Comparison of ENCODE assay signal across 20 cellular contexts in the genomic region with DNA sequence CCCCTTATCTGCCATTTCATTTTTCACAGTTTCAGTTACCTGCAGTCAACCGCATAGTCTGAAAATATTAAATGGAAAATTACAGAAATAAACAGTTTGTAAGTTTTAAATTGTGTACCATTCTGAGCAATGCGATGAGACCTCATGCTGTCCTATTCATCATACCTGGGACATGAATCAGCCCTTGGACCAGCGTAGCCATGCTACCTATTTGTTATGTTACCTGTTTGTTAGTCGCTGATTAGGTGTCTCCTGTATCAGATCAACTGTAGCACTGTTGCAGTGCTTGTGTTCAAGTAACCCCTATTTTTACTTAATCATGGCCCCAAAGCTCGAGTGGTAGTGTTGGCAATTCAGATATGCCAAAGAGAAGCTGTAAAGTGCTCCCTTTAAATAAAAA.
DNase-seq lines count a peak whose midpoint lies in the region; ATAC-seq and TF ChIP-seq lines count a peak whose summit lies in the region.
"Had no signal": no experiment of that assay in that cellular context is flagged by ENCODE, and none has a peak within 500 bp of the region (broad histone marks: within the 10 kb centered on the region; RNA-seq: fewer than 3 reads in every experiment).

No MANE protein-coding gene starts in this region.

- TF ChIP-seq CTCF in WTC11 (IDR thresholded peaks at IDR 0.05) (no peak), foreskin keratinocyte (conservative IDR thresholded peaks at IDR 0.05) (no peak)

- no peaks in the 10 kb centered on the region for H3K9me3 Mint-ChIP-seq in WTC11

- H4K5ac ChIP-seq in mesendoderm (ENCODE audit: low read length), result no peak overlapping the region

- no peaks in the 10 kb centered on the region for H3K27me3 Mint-ChIP-seq in WTC11 (ENCODE audit: low read depth)
- H3K27me3 Mint-ChIP-seq: CD4-positive, CD25-positive, alpha-beta regulatory T cell; CD8-positive, alpha-beta memory T cell had no signal

- POLR2A ChIA-PET in WTC11 (lab: Charles Lee), result no interaction called here

- no peak overlapping the region for H3K4me3 ChIP-seq in mesendoderm (ENCODE audit: low read length)
- H3K4me3 ChIP-seq: GM12878 had no signal

- no peak overlapping the region for H3K18ac ChIP-seq in mesendoderm (ENCODE audit: low read length)

- H4K8ac ChIP-seq in mesendoderm (ENCODE audit: low read depth, low read length), result no peak overlapping the region

- peaks cover 8% of the 10 kb centered on the region for H3K4me1 Mint-ChIP-seq in WTC11
- H3K4me1 Mint-ChIP-seq: CD4-positive, CD25-positive, alpha-beta regulatory T cell; CD8-positive, alpha-beta memory T cell had no signal

- peak overlapping the region; percentile 5; the same call in 1 of the 2 replicates for H3K27ac Mint-ChIP-seq in WTC11
- H3K27ac Mint-ChIP-seq: CD4-positive, CD25-positive, alpha-beta regulatory T cell; CD8-positive, alpha-beta memory T cell; HFFc6 had no signal

- ATAC-seq in WTC11 (peak; percentile 65; the same call in 1 of the 2 replicates), foreskin keratinocyte (peak; percentile 21)
- ATAC-seq: GM12878 had no signal

- DNase-seq in WTC11 (ENCODE audit: low spot score) (no peak), foreskin keratinocyte (peak in 1 of 2 donors; percentile 5), mesendoderm (peak; percentile 59), NCI-H1048 (lab: John Stamatoyannopoulos, UW) (no peak), NCI-H1092 treated with DMSO at 0.1 percent for 48 hours (lab: John Stamatoyannopoulos, UW) (no peak)
- no peak for DNase-seq in activated CD4-positive, alpha-beta T cell treated with anti-CD3 and anti-CD28 coated beads for 4 hours
- DNase-seq: ACHN; BE2C; C1 segment of cervical spinal cord; CD4-positive, CD25-positive, alpha-beta regulatory T cell; CD8-positive, alpha-beta memory T cell; COR-L47; DMS 273 treated with DMSO at 0.1 percent for 48 hours; DND-41; EL; HCEC 1CT; HFFc6; IMR-90 had no signal

- H3K36me3 Mint-ChIP-seq in WTC11, result no peaks in the 10 kb centered on the region
- H3K36me3 Mint-ChIP-seq: CD4-positive, CD25-positive, alpha-beta regulatory T cell; CD8-positive, alpha-beta memory T cell had no signal

- H3K23ac ChIP-seq in mesendoderm (ENCODE audit: low read length), result no peak overlapping the region

- H3K79me2 ChIP-seq in mesendoderm (ENCODE audit: control insufficient read depth, insufficient read depth, low read length), result no peaks in the 10 kb centered on the region

- CTCF ChIA-PET in WTC11 (lab: Charles Lee), result interaction anchor here (1.4 kb wide), 1 partner anchor 322 kb away, joined by 3 read pairs; no protein-coding TSS in a partner anchor

- no peak overlapping the region for H2BK5ac ChIP-seq in mesendoderm (ENCODE audit: low read length)

- H2BK15ac ChIP-seq in mesendoderm (replicated peaks; ENCODE audit: low read depth), result peak overlapping the region; percentile 64

- H3K4me1 ChIP-seq in foreskin keratinocyte (no peaks in the 10 kb centered on the region), mesendoderm (ENCODE audit: control insufficient read depth, low read depth, low read length) (no peaks in the 10 kb centered on the region)
- H3K4me1 ChIP-seq: BE2C had no signal

- no peaks in the 10 kb centered on the region for H3K36me3 ChIP-seq in mesendoderm (ENCODE audit: control insufficient read depth, insufficient read depth, low read length)
- H3K36me3 ChIP-seq: BE2C had no signal

- H3K4ac ChIP-seq in mesendoderm (ENCODE audit: low read depth, low read length), result no peak overlapping the region

- no peaks in the 10 kb centered on the region for H3K79me1 ChIP-seq in mesendoderm (ENCODE audit: low read length)

- H3K9ac ChIP-seq in mesendoderm (ENCODE audit: low read length), result no peak overlapping the region

- H3K27me3 ChIP-seq in foreskin keratinocyte (no peaks in the 10 kb centered on the region), mesendoderm (ENCODE audit: insufficient read depth, low read length, poor library complexity) (no peaks in the 10 kb centered on the region)
- H3K27me3 ChIP-seq: BE2C had no signal

- no peak overlapping the region for H2AK5ac ChIP-seq in mesendoderm (ENCODE audit: low read length)

- H3K56ac ChIP-seq in mesendoderm (ENCODE audit: low read length), result no peak overlapping the region

- H2BK120ac ChIP-seq in mesendoderm (ENCODE audit: low read depth, low read length), result no peak overlapping the region

- WGBS in mesendoderm (ENCODE audit: extremely low coverage, insufficient coverage, low lambda C conversion rate), result no CpG with 5 or more reads among the region's 5 CpGs

- H3K27ac ChIP-seq in foreskin keratinocyte (no peak overlapping the region), mesendoderm (ENCODE audit: low read depth, low read length) (no peak overlapping the region)
- H3K27ac ChIP-seq: HL-60 had no signal

- H3K4me3 Mint-ChIP-seq in WTC11, result no peak overlapping the region
- H3K4me3 Mint-ChIP-seq: CD4-positive, CD25-positive, alpha-beta regulatory T cell; CD8-positive, alpha-beta memory T cell; HFFc6 had no signal

- H3K4me2 ChIP-seq in mesendoderm (ENCODE audit: low read length), result no peak overlapping the region

TF ChIP-seq in WTC11, 78 proteins besides CTCF, POLR2A, EP300 and RAD21 (continues in another document):
- TF ChIP-seq NR2C2 (CRISPR knock-in tag; IDR thresholded peaks at IDR 0.05) (no peak), RORB (CRISPR knock-in tag; IDR thresholded peaks at IDR 0.05) (no peak), USF2 (CRISPR knock-in tag; IDR thresholded peaks at IDR 0.05) (no peak), ZNF263 (CRISPR knock-in tag; IDR thresholded peaks at IDR 0.05; ENCODE audit: low read depth) (no peak), FOXJ3 (CRISPR knock-in tag; IDR thresholded peaks at IDR 0.05; ENCODE audit: borderline replicate concordance) (no peak), E2F4 (CRISPR knock-in tag; IDR thresholded peaks at IDR 0.05; ENCODE audit: borderline replicate concordance, low read depth) (no peak), USF1 (CRISPR knock-in tag; IDR thresholded peaks at IDR 0.05) (no peak), MXD4 (CRISPR knock-in tag; IDR thresholded peaks at IDR 0.05; ENCODE audit: borderline replicate concordance) (no peak), GTF2I (CRISPR knock-in tag; conservative IDR thresholded peaks at IDR 0.05) (no peak), HMGXB4 (CRISPR knock-in tag; IDR thresholded peaks at IDR 0.05) (no peak), ZNF138 (CRISPR knock-in tag; conservative IDR thresholded peaks at IDR 0.05) (no peak), EMX1 (CRISPR knock-in tag; IDR thresholded peaks at IDR 0.05) (no peak)
- TF ChIP-seq, protein P1, sequence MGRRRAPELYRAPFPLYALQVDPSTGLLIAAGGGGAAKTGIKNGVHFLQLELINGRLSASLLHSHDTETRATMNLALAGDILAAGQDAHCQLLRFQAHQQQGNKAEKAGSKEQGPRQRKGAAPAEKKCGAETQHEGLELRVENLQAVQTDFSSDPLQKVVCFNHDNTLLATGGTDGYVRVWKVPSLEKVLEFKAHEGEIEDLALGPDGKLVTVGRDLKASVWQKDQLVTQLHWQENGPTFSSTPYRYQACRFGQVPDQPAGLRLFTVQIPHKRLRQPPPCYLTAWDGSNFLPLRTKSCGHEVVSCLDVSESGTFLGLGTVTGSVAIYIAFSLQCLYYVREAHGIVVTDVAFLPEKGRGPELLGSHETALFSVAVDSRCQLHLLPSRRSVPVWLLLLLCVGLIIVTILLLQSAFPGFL (CRISPR knock-in tag; IDR thresholded peaks at IDR 0.05; ENCODE audit: borderline replicate concordance), result no peak
